28 cellular contexts compared by ENCODE assay signal in genomic region chr5:172501708-172502379, GRCh38. TPM values are rescaled to one million over a fixed set of nuclear protein-coding genes. Genes with fewer than 3 reads are reported as not detected.
DNase-seq lines count a peak whose midpoint lies in the region; TF ChIP-seq lines count a peak whose summit lies in the region.
"Had no signal": no experiment of that assay in that cellular context is flagged by ENCODE, and none has a peak within 500 bp of the region (broad histone marks: within the 10 kb centered on the region; RNA-seq: fewer than 3 reads in every experiment).

No MANE protein-coding gene starts in this region.

- intact Hi-C loops in CD14-positive monocyte (cut with micrococcal nuclease): no loop called here

- H3K4me1 Mint-ChIP-seq in neural crest cell (peaks cover 41% of the 10 kb centered on the region), type B pancreatic cell (ENCODE audit: unreplicated experiment) (peaks cover 15% of the 10 kb centered on the region), CD14-positive monocyte (no peaks in the 10 kb centered on the region)
- H3K4me1 Mint-ChIP-seq: IgD-negative memory B cell had no signal

- H3K27ac Mint-ChIP-seq in neural crest cell (ENCODE audit: unreplicated experiment) (peak overlapping the region; percentile 14), type B pancreatic cell (no peak overlapping the region), CD14-positive monocyte (no peak overlapping the region)
- H3K27ac Mint-ChIP-seq: CD4-positive, alpha-beta T cell; HFFc6; IgD-negative memory B cell; nephron progenitor cell; stimulated activated naive B cell treated with anti-CD40 and anti-IgM and Interleukin-4, amounts not matched to agents 10 μg/mL and 1 μg/mL and 100 μg/mL, for 72 hours had no signal

- TF ChIP-seq CTCF in neural crest cell (conservative IDR thresholded peaks at IDR 0.05) (no peak), type B pancreatic cell (conservative IDR thresholded peaks at IDR 0.05) (no peak), CD14-positive monocyte (IDR thresholded peaks at IDR 0.05) (no peak)

- H3K36me3 Mint-ChIP-seq in neural crest cell (ENCODE audit: low read depth) (no peaks in the 10 kb centered on the region), type B pancreatic cell (no peaks in the 10 kb centered on the region), CD14-positive monocyte (no peaks in the 10 kb centered on the region)
- H3K36me3 Mint-ChIP-seq: IgD-negative memory B cell; stimulated activated naive B cell treated with anti-CD40 and anti-IgM and Interleukin-4, amounts not matched to agents 10 μg/mL and 1 μg/mL and 100 μg/mL, for 72 hours had no signal

- peak; percentile 26 for DNase-seq in activated CD8-positive, alpha-beta memory T cell treated with anti-CD3 and anti-CD28 coated beads for 24 hours
- no peak for DNase-seq in activated CD8-positive, alpha-beta memory T cell treated with anti-CD3 and anti-CD28 coated beads, Interleukin-2, amount 50 U/mL, for 4 hours
- DNase-seq in ecto neural progenitor cell (ENCODE audit: low spot score) (peak; percentile 27), neural crest cell (ENCODE audit: low read depth, low spot score) (no peak), type B pancreatic cell (ENCODE audit: extremely low spot score, unreplicated experiment) (peak; percentile 39), iPS-NIHi11 (ENCODE audit: low spot score) (no peak), CD1c-positive myeloid dendritic cell (ENCODE audit: extremely low spot score) (no peak), CD14-positive monocyte (ENCODE audit: low spot score) (no peak)
- DNase-seq: activated naive CD4-positive, alpha-beta T cell; activated T-cell treated with anti-CD3 and anti-CD28 coated beads, Interleukin-2, amount 50 U/mL, for 4 hours; body of pancreas; CD4-positive, alpha-beta T cell; cerebellar nuclear complex; DND-41; GF-D8; GM23248; HFFc6; mammary epithelial cell; NCI-H1048; NCI-H1694; NCI-H446; NCI-H748 treated with DMSO at 0.1 percent for 48 hours; nephron progenitor cell; SIG-M5; stimulated activated CD4-positive, alpha-beta T cell treated with anti-CD3 and anti-CD28 coated beads, Interleukin-15, amount 100 ng/mL, for 24 hours; stimulated activated naive B cell treated with anti-CD40 and anti-IgM and Interleukin-4, amounts not matched to agents 10 μg/mL and 1 μg/mL and 100 μg/mL, for 72 hours; substantia nigra had no signal

- H3K9me3 Mint-ChIP-seq in neural crest cell (no peaks in the 10 kb centered on the region), type B pancreatic cell (no peaks in the 10 kb centered on the region), CD14-positive monocyte (peaks cover 0 to 2% (median 0%) of the 10 kb centered on the region in 7 donors)
- H3K9me3 Mint-ChIP-seq: activated T-cell treated with anti-CD3 and anti-CD28 coated beads, Interleukin-2, amount 50 U/mL, for 4 hours; CD4-positive, alpha-beta T cell; HFFc6; IgD-negative memory B cell; nephron progenitor cell; stimulated activated naive B cell treated with anti-CD40 and anti-IgM and Interleukin-4, amounts not matched to agents 10 μg/mL and 1 μg/mL and 100 μg/mL, for 72 hours had no signal

- H3K27me3 Mint-ChIP-seq in neural crest cell (ENCODE audit: low read depth): no peaks in the 10 kb centered on the region
- H3K27me3 Mint-ChIP-seq in type B pancreatic cell: peaks cover 15% of the 10 kb centered on the region
- peaks cover 0 to 7% (median 2%) of the 10 kb centered on the region in 3 donors for H3K27me3 Mint-ChIP-seq in CD14-positive monocyte (ENCODE audit: low read depth in 3 of 3)

- H3K4me3 Mint-ChIP-seq in neural crest cell (no peak overlapping the region), type B pancreatic cell (no peak overlapping the region), CD14-positive monocyte (no peak overlapping the region)
- H3K4me3 Mint-ChIP-seq: activated T-cell treated with anti-CD3 and anti-CD28 coated beads, Interleukin-2, amount 50 U/mL, for 4 hours; CD4-positive, alpha-beta T cell; HFFc6; nephron progenitor cell; stimulated activated naive B cell treated with anti-CD40 and anti-IgM and Interleukin-4, amounts not matched to agents 10 μg/mL and 1 μg/mL and 100 μg/mL, for 72 hours had no signal

RNA-seq across cellular contexts. Expression of gene SH3PXD2B, which starts 47.5 kb away (rescaled TPM):
- total RNA-seq in neural crest cell (86.1 and 89.1 TPM in 2 replicates), type B pancreatic cell (ENCODE audit: low replicate concordance) (38.4 and 52.3 TPM in 2 replicates)
- under 1 TPM; 0.19 to 0.31 TPM for polyA plus RNA-seq in CD14-positive monocyte
- polyA plus RNA-seq: IgD-negative memory B cell had no signal

Comparison
In these comparisons a context has a peak if more than half of its experiments do, and no peak if none do; other contexts are left out.
1. DNase-seq: peak in activated CD8-positive, alpha-beta memory T cell treated with anti-CD3 and anti-CD28 coated beads for 24 hours (single experiment), ecto neural progenitor cell (single experiment) and type B pancreatic cell (single experiment); none in activated CD8-positive, alpha-beta memory T cell treated with anti-CD3 and anti-CD28 coated beads, Interleukin-2, amount 50 U/mL, for 4 hours (single experiment), neural crest cell (single experiment), iPS-NIHi11 (single experiment), CD1c-positive myeloid dendritic cell (single experiment) and CD14-positive monocyte (single experiment).